1 cellular context compared by ENCODE assay signal in genomic region chr3:156455839-156456238, GRCh38.
TF ChIP-seq lines count a peak whose summit lies in the region.

No MANE protein-coding gene starts in this region.

TF ChIP-seq in K562, 482 proteins besides CTCF, POLR2A, EP300 and RAD21 (continued from another document and continues in another):
- TF ChIP-seq CHD7 (IDR thresholded peaks at IDR 0.05; ENCODE audit: low read depth, low read length) (no peak), ZNF232 (CRISPR knock-in tag; IDR thresholded peaks at IDR 0.05) (no peak), THAP12 (CRISPR knock-in tag; IDR thresholded peaks at IDR 0.05) (no peak), CEBPB (tag; IDR thresholded peaks at IDR 0.05) (no peak), CUX1 (CRISPR knock-in tag; IDR thresholded peaks at IDR 0.05) (no peak), ZFP91 (CRISPR knock-in tag; IDR thresholded peaks at IDR 0.05) (no peak), CREB3 (tag; conservative IDR thresholded peaks at IDR 0.05; ENCODE audit: low read depth) (peak; percentile 93), ERF (CRISPR knock-in tag; IDR thresholded peaks at IDR 0.05) (no peak), GATA2 (CRISPR knock-in tag; IDR thresholded peaks at IDR 0.05) (no peak), HBP1 (CRISPR knock-in tag; IDR thresholded peaks at IDR 0.05) (0 out of 2 replicates have a peak, but pooled peaks have one; percentile 61), ELF1 (tag; IDR thresholded peaks at IDR 0.05) (no peak), PRPF4 (IDR thresholded peaks at IDR 0.05; ENCODE audit: insufficient read depth, low read depth, low read length, poor library complexity, severe bottlenecking) (no peak), USF2 (CRISPR knock-in tag; IDR thresholded peaks at IDR 0.05) (peak; percentile 91), RBM39 (optimal IDR thresholded peaks at IDR 0.05; ENCODE audit: low read depth, low read length) (no peak), ZNF133 (CRISPR knock-in tag; IDR thresholded peaks at IDR 0.05) (no peak), ATF1 (CRISPR knock-in tag; IDR thresholded peaks at IDR 0.05) (no peak), ATF1 (tag; IDR thresholded peaks at IDR 0.05) (0 out of 2 replicates have a peak, but pooled peaks have one; percentile 28), ZNF609 (CRISPR knock-in tag; IDR thresholded peaks at IDR 0.05; ENCODE audit: borderline replicate concordance) (no peak)
